17 cellular contexts compared by ENCODE assay signal in genomic region chr1:214708321-214708960, GRCh38.
"Had no signal": no experiment of that assay in that cellular context is flagged by ENCODE, and none has a peak within 500 bp of the region (broad histone marks: within the 10 kb centered on the region; RNA-seq: fewer than 3 reads in every experiment).

No MANE protein-coding gene starts in this region.

- H3K4me3 ChIP-seq: adrenal gland, coronary artery, gastroesophageal sphincter, heart right ventricle, left ventricle myocardium inferior, mucosa of descending colon, tibial nerve, uterus had no signal

- H3K4me1 ChIP-seq: adrenal gland, gastroesophageal sphincter, heart right ventricle, left ventricle myocardium inferior, parathyroid adenoma, tibial nerve, uterus had no signal

- H3K9ac ChIP-seq: parathyroid adenoma had no signal

- DNase-seq: activated CD4-positive, alpha-beta T cell treated with anti-CD3 and anti-CD28 coated beads for 36 hours; activated CD8-positive, alpha-beta T cell treated with anti-CD3 and anti-CD28 coated beads for 36 hours; activated effector memory CD4-positive, alpha-beta T cell treated with anti-CD3 and anti-CD28 coated beads, Interleukin-2, amount 50 U/mL, for 16 hours; activated T-cell treated with anti-CD3 and anti-CD28 coated beads, Interleukin-2, amount 50 U/mL, for 48 hours; adrenal gland; heart right ventricle; kidney; left ventricle myocardium inferior; mucosa of descending colon; naive thymus-derived CD8-positive, alpha-beta T cell; stimulated activated CD4-positive, alpha-beta T cell treated with anti-CD3 and anti-CD28 coated beads, Interleukin-4, amount 100 ng/mL, for 1 hour; stimulated activated naive CD4-positive, alpha-beta T cell; uterus had no signal

- H3K79me2 ChIP-seq: parathyroid adenoma had no signal

- H2AFZ ChIP-seq: parathyroid adenoma had no signal

- FAIRE-seq: kidney had no signal

- H3K9me3 ChIP-seq: adrenal gland, mucosa of descending colon, uterus had no signal

- H3K36me3 ChIP-seq: adrenal gland, gastroesophageal sphincter, heart right ventricle, left ventricle myocardium inferior, tibial nerve, uterus had no signal

- H3K27ac ChIP-seq: adrenal gland, coronary artery, gastroesophageal sphincter, heart right ventricle, left ventricle myocardium inferior, parathyroid adenoma, tibial nerve, uterus had no signal

- H3K27me3 ChIP-seq: adrenal gland, gastroesophageal sphincter, heart right ventricle, tibial nerve, uterus had no signal
